In the genomic region with DNA sequence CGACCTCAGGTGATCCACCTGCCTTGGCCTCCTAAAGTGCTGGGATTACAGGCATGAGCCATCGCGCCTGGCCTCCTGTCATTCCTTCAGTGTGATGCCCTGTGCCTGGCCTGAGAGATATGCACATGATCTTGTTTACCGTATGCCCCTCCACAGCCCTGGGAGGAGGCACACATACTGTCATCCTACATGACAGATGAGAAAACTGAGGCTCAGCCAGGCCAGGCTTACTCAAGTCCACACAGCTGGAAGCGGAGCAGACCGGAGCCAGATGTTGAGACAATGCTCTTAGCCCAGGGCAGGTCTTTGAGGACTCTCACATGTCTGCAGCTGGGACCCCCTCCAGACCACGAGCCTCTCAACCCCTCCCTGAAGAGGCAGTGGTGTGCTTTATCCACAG, we compare ENCODE assay signal across 16 cellular contexts. TPM values are rescaled to one million over a fixed set of nuclear protein-coding genes. Genes with fewer than 3 reads are reported as not detected.
DNase-seq lines count a peak whose midpoint lies in the region; ATAC-seq and TF ChIP-seq lines count a peak whose summit lies in the region.
"Had no signal": no experiment of that assay in that cellular context is flagged by ENCODE, and none has a peak within 500 bp of the region (broad histone marks: within the 10 kb centered on the region; RNA-seq: fewer than 3 reads in every experiment).

No MANE protein-coding gene starts in this region.

- H3K9ac ChIP-seq in mesenchymal stem cell (ENCODE audit: low read length), result no peak overlapping the region

- H3K36me3 ChIP-seq in mesenchymal stem cell (ENCODE audit: control insufficient read depth in 1 of 2, insufficient read depth in 2 of 2, low read depth in 1 of 2, low read length in 2 of 2), result no peaks in the 10 kb centered on the region

- no peak overlapping the region for H3K4me2 ChIP-seq in mesenchymal stem cell (ENCODE audit: low read length, poor library complexity, severe bottlenecking)
- H3K4me2 ChIP-seq: A549 had no signal

- DNase-seq in left ventricle myocardium superior, result peak; percentile 38
- DNase-seq in left cardiac atrium, result no peak
- DNase-seq in fibroblast of the aortic adventitia (ENCODE audit: low read depth), result peak; percentile 12
- DNase-seq in posterior vena cava (ENCODE audit: low spot score), result peak; percentile 46
- DNase-seq in foreskin keratinocyte, result no peak
- DNase-seq in mesenchymal stem cell, result no peak
- DNase-seq in AG08395 (ENCODE audit: low spot score), result no peak
- DNase-seq: DND-41, HFFc6, KBM-7, NCI-H187, NCI-H226, NCI-H524 treated with DMSO at 0.1 percent for 48 hours, SHP77 treated with DMSO at 0.1 percent for 48 hours had no signal

- WGBS in mesenchymal stem cell, result 83% methylated on average over 7 of the region's 7 CpGs

- TF ChIP-seq CTCF in fibroblast of the aortic adventitia (IDR thresholded peaks at IDR 0.05; ENCODE audit: insufficient read depth, low read length) (no peak), foreskin keratinocyte (conservative IDR thresholded peaks at IDR 0.05) (no peak)

- ATAC-seq in left ventricle myocardium superior (peak; percentile 7), left cardiac atrium (no peak), foreskin keratinocyte (no peak)
- ATAC-seq: A549, HepG2 had no signal

- H3K27me3 ChIP-seq in foreskin keratinocyte, result peaks cover 14% of the 10 kb centered on the region
- H3K27me3 ChIP-seq in mesenchymal stem cell (ENCODE audit: control insufficient read depth in 1 of 2, insufficient read depth in 1 of 2, low read length in 2 of 2), result peaks cover 31 to 46% of the 10 kb centered on the region in 2 experiments

- H2AK5ac ChIP-seq in mesenchymal stem cell (ENCODE audit: low read length, severe bottlenecking), result no peak overlapping the region

- intact Hi-C loops in left ventricle myocardium superior (cut with micrococcal nuclease) (no loop called here), left cardiac atrium (cut with DNase I) (no loop called here), posterior vena cava (cut with DNase I) (no loop called here)

- no peak overlapping the region for H2BK15ac ChIP-seq in mesenchymal stem cell (ENCODE audit: low read depth, poor library complexity, severe bottlenecking)

- no peak overlapping the region for H2BK5ac ChIP-seq in mesenchymal stem cell (ENCODE audit: low read depth, low read length, poor library complexity, severe bottlenecking)

- H3K4me1 ChIP-seq in foreskin keratinocyte (no peaks in the 10 kb centered on the region), mesenchymal stem cell (ENCODE audit: control insufficient read depth, insufficient read depth, low read depth, low read length) (peaks cover 2% of the 10 kb centered on the region)
- H3K4me1 ChIP-seq: A549 had no signal

- H4K8ac ChIP-seq in mesenchymal stem cell (ENCODE audit: low read length), result no peak overlapping the region

- H3K79me1 ChIP-seq in mesenchymal stem cell (replicated peaks; ENCODE audit: low read length, poor library complexity, severe bottlenecking), result no peaks in the 10 kb centered on the region

- no peak overlapping the region for H2AFZ ChIP-seq in mesenchymal stem cell (ENCODE audit: low read depth, low read length)

- H3K4ac ChIP-seq in mesenchymal stem cell (ENCODE audit: low read depth in 1 of 2, low read length in 2 of 2), result no peak overlapping the region

- no peak overlapping the region for H4K91ac ChIP-seq in mesenchymal stem cell (ENCODE audit: low read length)

- H2BK12ac ChIP-seq in mesenchymal stem cell (ENCODE audit: low read length in 2 of 2), result no peak overlapping the region

- no peak overlapping the region for H3K23ac ChIP-seq in mesenchymal stem cell (ENCODE audit: low read length in 2 of 2)

- no peaks in the 10 kb centered on the region for H3K9me3 ChIP-seq in mesenchymal stem cell (ENCODE audit: control insufficient read depth, low read length)
- H3K9me3 ChIP-seq: A549 had no signal

- no peak overlapping the region for H3K14ac ChIP-seq in mesenchymal stem cell (ENCODE audit: low read length in 2 of 2)

- H3K27ac ChIP-seq in foreskin keratinocyte, result no peak overlapping the region
- no peak overlapping the region for H3K27ac ChIP-seq in mesenchymal stem cell (ENCODE audit: low read length, poor library complexity, severe bottlenecking)
- H3K27ac ChIP-seq: A549 had no signal

- H3K18ac ChIP-seq in mesenchymal stem cell (ENCODE audit: low read depth in 1 of 2, low read length in 2 of 2), result no peak overlapping the region

- H3K4me3 ChIP-seq in fibroblast of the aortic adventitia (ENCODE audit: low read depth, low read length), result no peak overlapping the region
- no peak overlapping the region for H3K4me3 ChIP-seq in mesenchymal stem cell (ENCODE audit: insufficient read depth in 1 of 2, low read depth in 1 of 2, low read length in 2 of 2)
- H3K4me3 ChIP-seq: A549 had no signal

- no peak overlapping the region for H2BK120ac ChIP-seq in mesenchymal stem cell (ENCODE audit: low read depth, low read length)

RNA-seq across cellular contexts. Expression of a gene that starts 38.7 kb away (rescaled TPM):
- total RNA-seq in left ventricle myocardium superior (5.0 TPM), left cardiac atrium (10 to 100 TPM in 1 of 2 donors, 1 to 10 TPM in 1; 10.0 to 15.3 TPM), fibroblast of the aortic adventitia (ENCODE audit: low replicate concordance) (25.3 and 46.7 TPM in 2 replicates), posterior vena cava (100 to 1,000 TPM in 1 of 2 donors, 10 to 100 TPM in 1; 85.2 to 114 TPM), foreskin keratinocyte (20.9 and 29.2 TPM in 2 replicates)
- polyA plus RNA-seq in foreskin keratinocyte, result 16.2 and 18.1 TPM in 2 replicates
- 25.7 TPM for polyA plus RNA-seq in mesenchymal stem cell (2013, experiment 1 of 2)
- polyA plus RNA-seq in mesenchymal stem cell (2013, experiment 2 of 2), result 23.0 TPM

Comparison
In these comparisons a context has a peak if more than half of its experiments do, and no peak if none do; other contexts are left out.
1. DNase-seq: peak in left ventricle myocardium superior (single experiment), fibroblast of the aortic adventitia (single experiment) and posterior vena cava (single experiment); none in left cardiac atrium (single experiment), foreskin keratinocyte (0 of 2), mesenchymal stem cell (single experiment) and AG08395 (single experiment).